23 cellular contexts compared by ENCODE assay signal in genomic region chr4:180152831-180153230, GRCh38.
DNase-seq lines count a peak whose midpoint lies in the region; ATAC-seq, FAIRE-seq and TF ChIP-seq lines count a peak whose summit lies in the region.
"Had no signal": no experiment of that assay in that cellular context is flagged by ENCODE, and none has a peak within 500 bp of the region (broad histone marks: within the 10 kb centered on the region; RNA-seq: fewer than 3 reads in every experiment).

No MANE protein-coding gene starts in this region.

- intact Hi-C loops in OCI-LY7 (cut with micrococcal nuclease; ENCODE audit: unreplicated experiment) = no loop called here

- POLR2A ChIA-PET in OCI-LY7 (lab: Charles Lee) = interaction anchor here (0.8 to 1.0 kb wide), 2 partner anchors 10 to 11 kb away, joined by 3 read pairs; no protein-coding TSS in a partner anchor

- H3K4me2 ChIP-seq in OCI-LY7 (ENCODE audit: low read length) = peak overlapping the region; percentile 39
- H3K4me2 ChIP-seq: SK-N-SH had no signal

- no TSS peak for BruUV-seq in OCI-LY7 (replicated peaks; lab: Mats Ljungman, UMichigan)

- ATAC-seq in GM18868 (IDR thresholded peaks at IDR 0.05; ENCODE audit: unreplicated experiment) (peak; percentile 43), HG02938 (IDR thresholded peaks at IDR 0.05; ENCODE audit: unreplicated experiment) (peak; percentile 46), omental fat pad (ENCODE audit: low FRiP score) (no peak)
- ATAC-seq: PC-3, T-cell had no signal

- H3K27ac ChIP-seq in OCI-LY7 (ENCODE audit: low read depth, low read length, poor library complexity, severe bottlenecking) = peak overlapping the region; percentile 34
- H3K27ac ChIP-seq: 22Rv1 had no signal

- peak overlapping the region; percentile 91 for H2AFZ ChIP-seq in OCI-LY7 (ENCODE audit: low read length)

- CTCF ChIA-PET in OCI-LY7 (lab: Charles Lee; ENCODE audit: unreplicated experiment) = no interaction called here

- peaks cover under 1% of the 10 kb centered on the region; the same call in 1 of the 2 replicates for H3K36me3 ChIP-seq in OCI-LY7 (ENCODE audit: insufficient read depth, low read length)
- H3K36me3 ChIP-seq: MG63 had no signal

- TF ChIP-seq CTCF in D721Med (IDR thresholded peaks at IDR 0.05; ENCODE audit: insufficient read depth, missing control alignments) (no peak), OCI-LY7 (conservative IDR thresholded peaks at IDR 0.05; ENCODE audit: low read length) (no peak), omental fat pad (IDR thresholded peaks at IDR 0.05) (no peak)

- FAIRE-seq in D721Med (lab: Jason Lieb, UNC) = peak; percentile 76

- no peaks in the 10 kb centered on the region for H3K9me2 ChIP-seq in OCI-LY7 (ENCODE audit: insufficient read depth, low read length)
- H3K9me2 ChIP-seq: SK-N-SH had no signal

- DNase-seq in D721Med (ENCODE audit: insufficient read length, low spot score) (no peak), OCI-LY7 (ENCODE audit: low spot score) (peak; percentile 13), NCI-H1417 treated with DMSO at 0.1 percent for 48 hours (lab: John Stamatoyannopoulos, UW) (no peak), omental fat pad (ENCODE audit: low spot score) (no peak), G401 (ENCODE audit: low spot score) (no peak)
- DNase-seq in stimulated activated CD4-positive, alpha-beta T cell treated with anti-CD3 and anti-CD28 coated beads, Interleukin-4, amount 100 ng/mL, for 4 hours = no peak
- DNase-seq: DMS 273 treated with DMSO at 0.1 percent for 48 hours, DND-41, GDM1, Kasumi-1, MG63, NCI-H1092, NCI-H2081 treated with DMSO at 0.1 percent for 48 hours, NCI-H510A, NCI-H774, PC-3, RPMI8226, SHP77 treated with DMSO at 0.1 percent for 48 hours, SK-N-SH, T-cell had no signal

- in situ Hi-C loops in G401 (cut with HindIII; ENCODE audit: low sequenced_read_pairs) = no loop called here

- H3K79me2 ChIP-seq in OCI-LY7 (ENCODE audit: insufficient read depth, low read depth, low read length) = no peaks in the 10 kb centered on the region

- H4K20me1 ChIP-seq in OCI-LY7 (ENCODE audit: insufficient read depth, low read length) = no peaks in the 10 kb centered on the region

- peaks cover 64% of the 10 kb centered on the region for H3K4me1 ChIP-seq in OCI-LY7 (ENCODE audit: insufficient read depth, low read length, poor library complexity, severe bottlenecking)

- peak overlapping the region; percentile 2 for H3K4me3 ChIP-seq in OCI-LY7 (ENCODE audit: low read depth, low read length, poor library complexity, severe bottlenecking)
- H3K4me3 ChIP-seq: MG63 had no signal

- peaks cover 8% of the 10 kb centered on the region; the same call in 1 of the 2 replicates for H3K9me3 ChIP-seq in OCI-LY7 (ENCODE audit: low read length)
- H3K9me3 ChIP-seq: MG63 had no signal
